ENCODE assay signal across 14 cellular contexts in genomic region chr4:88514557-88515511, GRCh38. TPM values are rescaled to one million over a fixed set of nuclear protein-coding genes. Genes with fewer than 3 reads are reported as not detected.
DNase-seq lines count a peak whose midpoint lies in the region; ATAC-seq and TF ChIP-seq lines count a peak whose summit lies in the region.
"Had no signal": no experiment of that assay in that cellular context is flagged by ENCODE, and none has a peak within 500 bp of the region (broad histone marks: within the 10 kb centered on the region; RNA-seq: fewer than 3 reads in every experiment).

No MANE protein-coding gene starts in this region.

- intact Hi-C loops in PC-3 (cut with micrococcal nuclease) (loop anchor here (1.0 to 5.0 kb wide), 7 partner anchors 58 to 663 kb away; partner anchors contain the start of genes HERC5, HERC6 and PPM1K), mucosa of descending colon (cut with DNase I, micrococcal nuclease) (loop anchor here in 1 of 2 donors (5.0 to 10.0 kb wide), 2 partner anchors 143 to 300 kb away; no protein-coding TSS in a partner anchor), Right ventricle myocardium superior (cut with DNase I) (loop anchor here (2.0 to 10.0 kb wide), 2 partner anchors 296 to 480 kb away; no protein-coding TSS in a partner anchor)

- no peaks in the 10 kb centered on the region for H3K9me2 ChIP-seq in PC-3 (replicated peaks; ENCODE audit: low read length)

- H3K27ac ChIP-seq in PC-3 (ENCODE audit: low read length): no peak overlapping the region
- H3K27ac ChIP-seq: SJCRH30, skin epidermis, thyroid gland, WERI-Rb-1 had no signal

- H2AFZ ChIP-seq in PC-3 (ENCODE audit: low read length): no peak overlapping the region

- ATAC-seq in PC-3: peak; percentile 64
- peak; percentile 85 for ATAC-seq in mucosa of descending colon
- ATAC-seq in Right ventricle myocardium superior (ENCODE audit: poor library complexity): no peak

- H3K4me2 ChIP-seq in PC-3 (ENCODE audit: low read length): peak overlapping the region; percentile 63

- H3K27me3 ChIP-seq in PC-3 (ENCODE audit: low read length): no peaks in the 10 kb centered on the region
- H3K27me3 ChIP-seq: SJCRH30, thyroid gland had no signal

- no TSS peak for BruUV-seq in PC-3 (replicated peaks; lab: Mats Ljungman, UMichigan)

- H3K9me3 ChIP-seq in PC-3 (ENCODE audit: low read length): no peaks in the 10 kb centered on the region
- H3K9me3 ChIP-seq in mucosa of descending colon: no peaks in the 10 kb centered on the region
- H3K9me3 ChIP-seq: HAP-1, SJCRH30, thyroid gland had no signal

- H3K4me3 ChIP-seq in PC-3 (ENCODE audit: low read length): no peak overlapping the region
- no peak overlapping the region for H3K4me3 ChIP-seq in mucosa of descending colon
- H3K4me3 ChIP-seq: HAP-1, SJCRH30, skin epidermis, thyroid gland had no signal

- CTCF ChIA-PET in PC-3 (lab: Charles Lee): interaction anchor here (0.5 to 2.3 kb wide), 9 partner anchors 57 to 1324 kb away, joined by 3 to 35 read pairs (median 5); partner anchors contain the start of genes HERC5 and HERC6

- H3F3A ChIP-seq in PC-3 (ENCODE audit: low read length, unreplicated experiment): no peaks in the 10 kb centered on the region

- TF ChIP-seq CTCF in PC-3 (conservative IDR thresholded peaks at IDR 0.05; ENCODE audit: low read depth, low read length) (no peak), mucosa of descending colon (IDR thresholded peaks at IDR 0.05) (no peak)

- H3K36me3 ChIP-seq in PC-3 (ENCODE audit: low read depth, low read length) (no peaks in the 10 kb centered on the region), mucosa of descending colon (ENCODE audit: low read depth) (no peaks in the 10 kb centered on the region)
- H3K36me3 ChIP-seq: HAP-1, thyroid gland, WERI-Rb-1 had no signal

- POLR2A ChIA-PET in PC-3 (lab: Charles Lee; ENCODE audit: unreplicated experiment): no interaction called here

- no peaks in the 10 kb centered on the region for H3K79me2 ChIP-seq in PC-3 (ENCODE audit: low read length)

- DNase-seq in DMS53 (lab: John Stamatoyannopoulos, UW) (peak; percentile 91), NCI-H1417 (lab: John Stamatoyannopoulos, UW) (peak in 2 of 3 experiments; percentile 55 to 84), PC-3 (peak; percentile 28), mucosa of descending colon (no peak), Right ventricle myocardium superior (no peak), NCI-H1436 treated with DMSO at 0.1 percent for 48 hours (lab: John Stamatoyannopoulos, UW) (no peak)
- DNase-seq in activated CD4-positive, CD25-positive, alpha-beta regulatory T cell (lab: John Stamatoyannopoulos, UW): no peak
- DNase-seq: left cardiac atrium had no signal

- H4K20me1 ChIP-seq in PC-3 (ENCODE audit: low read length): no peaks in the 10 kb centered on the region

- H3K9ac ChIP-seq in PC-3 (ENCODE audit: low read length): no peak overlapping the region

- peaks cover 9% of the 10 kb centered on the region; the same call in 1 of the 2 replicates for H3K4me1 ChIP-seq in PC-3 (ENCODE audit: insufficient read depth, low read length)
- peaks cover 6% of the 10 kb centered on the region for H3K4me1 ChIP-seq in mucosa of descending colon (ENCODE audit: low read depth)
- H3K4me1 ChIP-seq: SJCRH30, thyroid gland had no signal

RNA-seq across cellular contexts. Expression of gene PYURF, which starts 8.7 kb away (rescaled TPM):
- total RNA-seq in PC-3 (2014; rRNA removed): 143 and 159 TPM in 2 replicates
- total RNA-seq in mucosa of descending colon: 10 to 100 TPM; 41.3 to 62.7 (median 53.2) TPM
- 51.5 TPM for total RNA-seq in Right ventricle myocardium superior

RNA-seq across cellular contexts. Expression of gene HERC5, which starts 57.9 kb away (rescaled TPM):
- total RNA-seq in PC-3 (2014; rRNA removed) (2.6 and 3.2 TPM in 2 replicates), mucosa of descending colon (1 to 10 TPM; 1.8 to 4.0 (median 1.9) TPM), Right ventricle myocardium superior (1.5 TPM)
- total RNA-seq: OCI-LY7 had no signal

Comparison
In these comparisons a context has a peak if more than half of its experiments do, and no peak if none do; other contexts are left out.
1. DNase-seq: peak in DMS53 (single experiment), NCI-H1417 (2 of 3) and PC-3 (single experiment); none in mucosa of descending colon (0 of 3), activated CD4-positive, CD25-positive, alpha-beta regulatory T cell (0 of 4), Right ventricle myocardium superior (single experiment) and NCI-H1436 treated with DMSO at 0.1 percent for 48 hours (single experiment).